In the genomic region with DNA sequence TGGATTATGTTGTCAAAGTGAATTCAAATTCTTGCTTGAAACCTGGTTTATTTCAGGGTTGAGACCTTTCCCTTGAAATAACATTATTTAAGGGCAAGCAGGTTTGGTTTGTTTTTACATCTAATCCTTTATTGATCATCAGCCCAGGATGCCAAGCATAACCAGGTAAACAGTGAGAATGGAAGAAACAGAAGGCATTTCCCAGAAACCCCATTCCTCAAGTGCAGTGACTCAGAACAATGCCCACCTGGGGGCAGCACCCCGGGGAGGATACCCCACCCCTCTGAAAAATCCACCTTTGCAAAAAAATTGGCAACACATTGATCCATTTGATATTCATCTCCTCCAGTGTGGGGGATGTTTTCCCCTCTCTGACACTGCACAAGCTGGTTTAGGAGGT, we compare ENCODE assay signal across 1 cellular context.
TF ChIP-seq lines count a peak whose summit lies in the region.

No MANE protein-coding gene starts in this region.

TF ChIP-seq in GM23338, 12 proteins besides CTCF, POLR2A, EP300 and RAD21 (continued from another document):
- TF ChIP-seq, protein P1, sequence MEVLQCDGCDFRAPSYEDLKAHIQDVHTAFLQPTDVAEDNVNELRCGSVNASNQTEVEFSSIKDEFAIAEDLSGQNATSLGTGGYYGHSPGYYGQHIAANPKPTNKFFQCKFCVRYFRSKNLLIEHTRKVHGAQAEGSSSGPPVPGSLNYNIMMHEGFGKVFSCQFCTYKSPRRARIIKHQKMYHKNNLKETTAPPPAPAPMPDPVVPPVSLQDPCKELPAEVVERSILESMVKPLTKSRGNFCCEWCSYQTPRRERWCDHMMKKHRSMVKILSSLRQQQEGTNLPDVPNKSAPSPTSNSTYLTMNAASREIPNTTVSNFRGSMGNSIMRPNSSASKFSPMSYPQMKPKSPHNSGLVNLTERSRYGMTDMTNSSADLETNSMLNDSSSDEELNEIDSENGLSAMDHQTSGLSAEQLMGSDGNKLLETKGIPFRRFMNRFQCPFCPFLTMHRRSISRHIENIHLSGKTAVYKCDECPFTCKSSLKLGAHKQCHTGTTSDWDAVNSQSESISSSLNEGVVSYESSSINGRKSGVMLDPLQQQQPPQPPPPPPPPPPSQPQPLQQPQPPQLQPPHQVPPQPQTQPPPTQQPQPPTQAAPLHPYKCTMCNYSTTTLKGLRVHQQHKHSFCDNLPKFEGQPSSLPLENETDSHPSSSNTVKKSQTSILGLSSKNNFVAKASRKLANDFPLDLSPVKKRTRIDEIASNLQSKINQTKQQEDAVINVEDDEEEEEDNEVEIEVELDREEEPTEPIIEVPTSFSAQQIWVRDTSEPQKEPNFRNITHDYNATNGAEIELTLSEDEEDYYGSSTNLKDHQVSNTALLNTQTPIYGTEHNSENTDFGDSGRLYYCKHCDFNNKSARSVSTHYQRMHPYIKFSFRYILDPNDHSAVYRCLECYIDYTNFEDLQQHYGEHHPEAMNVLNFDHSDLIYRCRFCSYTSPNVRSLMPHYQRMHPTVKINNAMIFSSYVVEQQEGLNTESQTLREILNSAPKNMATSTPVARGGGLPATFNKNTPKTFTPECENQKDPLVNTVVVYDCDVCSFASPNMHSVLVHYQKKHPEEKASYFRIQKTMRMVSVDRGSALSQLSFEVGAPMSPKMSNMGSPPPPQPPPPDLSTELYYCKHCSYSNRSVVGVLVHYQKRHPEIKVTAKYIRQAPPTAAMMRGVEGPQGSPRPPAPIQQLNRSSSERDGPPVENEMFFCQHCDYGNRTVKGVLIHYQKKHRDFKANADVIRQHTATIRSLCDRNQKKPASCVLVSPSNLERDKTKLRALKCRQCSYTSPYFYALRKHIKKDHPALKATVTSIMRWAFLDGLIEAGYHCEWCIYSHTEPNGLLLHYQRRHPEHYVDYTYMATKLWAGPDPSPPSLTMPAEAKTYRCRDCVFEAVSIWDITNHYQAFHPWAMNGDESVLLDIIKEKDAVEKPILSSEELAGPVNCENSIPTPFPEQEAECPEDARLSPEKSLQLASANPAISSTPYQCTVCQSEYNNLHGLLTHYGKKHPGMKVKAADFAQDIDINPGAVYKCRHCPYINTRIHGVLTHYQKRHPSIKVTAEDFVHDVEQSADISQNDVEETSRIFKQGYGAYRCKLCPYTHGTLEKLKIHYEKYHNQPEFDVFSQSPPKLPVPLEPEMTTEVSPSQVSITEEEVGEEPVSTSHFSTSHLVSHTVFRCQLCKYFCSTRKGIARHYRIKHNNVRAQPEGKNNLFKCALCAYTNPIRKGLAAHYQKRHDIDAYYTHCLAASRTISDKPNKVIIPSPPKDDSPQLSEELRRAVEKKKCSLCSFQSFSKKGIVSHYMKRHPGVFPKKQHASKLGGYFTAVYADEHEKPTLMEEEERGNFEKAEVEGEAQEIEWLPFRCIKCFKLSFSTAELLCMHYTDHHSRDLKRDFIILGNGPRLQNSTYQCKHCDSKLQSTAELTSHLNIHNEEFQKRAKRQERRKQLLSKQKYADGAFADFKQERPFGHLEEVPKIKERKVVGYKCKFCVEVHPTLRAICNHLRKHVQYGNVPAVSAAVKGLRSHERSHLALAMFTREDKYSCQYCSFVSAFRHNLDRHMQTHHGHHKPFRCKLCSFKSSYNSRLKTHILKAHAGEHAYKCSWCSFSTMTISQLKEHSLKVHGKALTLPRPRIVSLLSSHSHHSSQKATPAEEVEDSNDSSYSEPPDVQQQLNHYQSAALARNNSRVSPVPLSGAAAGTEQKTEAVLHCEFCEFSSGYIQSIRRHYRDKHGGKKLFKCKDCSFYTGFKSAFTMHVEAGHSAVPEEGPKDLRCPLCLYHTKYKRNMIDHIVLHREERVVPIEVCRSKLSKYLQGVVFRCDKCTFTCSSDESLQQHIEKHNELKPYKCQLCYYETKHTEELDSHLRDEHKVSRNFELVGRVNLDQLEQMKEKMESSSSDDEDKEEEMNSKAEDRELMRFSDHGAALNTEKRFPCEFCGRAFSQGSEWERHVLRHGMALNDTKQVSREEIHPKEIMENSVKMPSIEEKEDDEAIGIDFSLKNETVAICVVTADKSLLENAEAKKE (CRISPR knock-in tag; IDR thresholded peaks at IDR 0.05) = no peak
- no peak for TF ChIP-seq ZNF331 (CRISPR knock-in tag; IDR thresholded peaks at IDR 0.05; ENCODE audit: low read depth)
- no peak for TF ChIP-seq NANOG (IDR thresholded peaks at IDR 0.05; ENCODE audit: borderline replicate concordance)
- TF ChIP-seq EZH2 (IDR thresholded peaks at IDR 0.05; ENCODE audit: low read depth, unreplicated experiment) = no peak
